In genomic region chr1:6099787-6100765, GRCh38 we compare ENCODE assay signal across 13 cellular contexts.
DNase-seq lines count a peak whose midpoint lies in the region; ATAC-seq and TF ChIP-seq lines count a peak whose summit lies in the region.
"Had no signal": no experiment of that assay in that cellular context is flagged by ENCODE, and none has a peak within 500 bp of the region (broad histone marks: within the 10 kb centered on the region; RNA-seq: fewer than 3 reads in every experiment).

No MANE protein-coding gene starts in this region.

- DNase-seq in GM10248 (ENCODE audit: extremely low spot score): no peak
- DNase-seq in HK-2 (ENCODE audit: unreplicated experiment): peak; percentile 17
- no peak for DNase-seq in astrocyte of the spinal cord (ENCODE audit: low read depth, low spot score)
- no peak for DNase-seq in memory B cell (ENCODE audit: low spot score in 2 of 2)
- no peak for DNase-seq in foreskin melanocyte
- DNase-seq in AG08396 (ENCODE audit: low spot score): no peak
- DNase-seq: GM23248, NCI-H1092, NCI-H774, T-helper 9 cell, trophoblast cell had no signal

- peaks cover 9% of the 10 kb centered on the region for H3K36me3 Mint-ChIP-seq in memory B cell

- peak; percentile 41 for ATAC-seq in memory B cell (ENCODE audit: low read depth)
- ATAC-seq in GM21529 (IDR thresholded peaks at IDR 0.05; ENCODE audit: unreplicated experiment): no peak
- ATAC-seq in HG03139 (IDR thresholded peaks at IDR 0.05; ENCODE audit: unreplicated experiment): no peak

- H3K4me3 ChIP-seq in astrocyte of the spinal cord (ENCODE audit: low read depth, low read length): no peak overlapping the region
- H3K4me3 ChIP-seq: GM23248 had no signal

- H3K27ac Mint-ChIP-seq in memory B cell: no peak overlapping the region

- H3K27me3 Mint-ChIP-seq in memory B cell: no peaks in the 10 kb centered on the region

- TF ChIP-seq CTCF in GM10248 (IDR thresholded peaks at IDR 0.05; ENCODE audit: control extremely low read depth, extremely low read depth, low read depth, missing control alignments): peak; percentile 15
- TF ChIP-seq CTCF in astrocyte of the spinal cord (IDR thresholded peaks at IDR 0.05; ENCODE audit: low read depth, low read length): peak; percentile 15

- CTCF ChIA-PET in GM10248 (lab: Yijun Ruan, JAX): no interaction called here

- no peak overlapping the region for H3K4me3 Mint-ChIP-seq in memory B cell

- no peaks in the 10 kb centered on the region for H3K4me1 Mint-ChIP-seq in memory B cell

- POLR2A ChIA-PET in GM10248 (lab: Yijun Ruan, JAX): no interaction called here

- H3K9me3 Mint-ChIP-seq in memory B cell: no peaks in the 10 kb centered on the region

- in situ Hi-C loops in astrocyte of the spinal cord (cut with HindIII; ENCODE audit: low sequenced_read_pairs): no loop called here
